In the genomic region with DNA sequence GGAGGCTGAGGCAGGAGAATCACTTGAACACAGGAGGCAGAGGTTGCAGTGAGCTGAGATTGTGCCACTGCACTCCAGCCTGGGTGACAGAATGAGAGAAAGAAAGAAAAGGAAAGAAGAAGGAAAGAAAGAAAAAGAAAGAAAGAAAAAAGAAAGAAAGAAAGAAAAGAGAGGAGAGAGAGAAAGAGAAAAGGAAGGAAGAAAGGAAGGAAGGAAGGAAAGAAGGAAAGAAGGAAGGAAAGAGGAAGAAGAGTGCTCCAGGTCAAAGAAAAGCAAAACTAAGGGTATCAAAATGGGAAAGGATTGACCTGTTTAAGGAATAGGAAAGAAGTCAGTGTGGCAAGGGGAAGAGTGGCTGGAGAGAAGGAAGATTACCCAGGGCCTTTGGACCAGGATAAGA, we compare ENCODE assay signal across 1 cellular context. TPM values are rescaled to one million over a fixed set of nuclear protein-coding genes. Genes with fewer than 3 reads are reported as not detected.
"Had no signal": no experiment of that assay in that cellular context is flagged by ENCODE, and none has a peak within 500 bp of the region (broad histone marks: within the 10 kb centered on the region; RNA-seq: fewer than 3 reads in every experiment).

No MANE protein-coding gene starts in this region.

RNA-seq across cellular contexts. Expression of a gene that starts 10.5 kb away (rescaled TPM):
- total RNA-seq: G401 had no signal
